In the genomic region with DNA sequence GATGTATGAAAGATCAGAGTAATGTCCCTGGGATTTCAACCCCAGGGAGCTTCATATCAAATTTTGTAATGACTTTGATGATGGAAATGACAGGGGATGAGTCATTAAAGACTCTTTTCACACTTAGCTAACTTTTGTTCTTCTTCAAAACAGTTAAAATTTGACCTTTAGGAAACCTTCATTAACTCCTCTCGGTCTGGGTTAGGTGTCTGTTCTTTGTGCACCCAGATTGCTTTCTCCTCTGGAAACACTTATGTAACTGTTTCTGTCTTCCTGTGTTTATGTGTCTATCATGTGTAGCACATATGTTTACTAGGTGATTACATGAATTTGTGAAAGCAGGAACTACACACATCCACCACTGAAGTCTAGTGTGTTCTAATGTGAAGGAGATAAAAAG, we compare ENCODE assay signal across 9 cellular contexts. TPM values are rescaled to one million over a fixed set of nuclear protein-coding genes. Genes with fewer than 3 reads are reported as not detected.
DNase-seq lines count a peak whose midpoint lies in the region; ATAC-seq and TF ChIP-seq lines count a peak whose summit lies in the region.
"Had no signal": no experiment of that assay in that cellular context is flagged by ENCODE, and none has a peak within 500 bp of the region (broad histone marks: within the 10 kb centered on the region; RNA-seq: fewer than 3 reads in every experiment).

No MANE protein-coding gene starts in this region.

- no peak overlapping the region for H2AFZ ChIP-seq in neuronal stem cell (ENCODE audit: low read length)

- TF ChIP-seq POLR2A in upper lobe of left lung (IDR thresholded peaks at IDR 0.05), result no peak

- no peak for DNase-seq in MG63
- DNase-seq in neural crest cell (ENCODE audit: low read depth, low spot score), result no peak
- no peak for DNase-seq in upper lobe of left lung
- no peak for DNase-seq in stimulated activated CD4-positive, alpha-beta T cell treated with anti-CD3 and anti-CD28 coated beads, Interleukin-2, amount 100 ng/mL, for 24 hours
- no peak for DNase-seq in NCI-H510A (lab: John Stamatoyannopoulos, UW)
- DNase-seq in neuronal stem cell (ENCODE audit: low spot score), result no peak
- DNase-seq: hippocampal formation had no signal

- H4K8ac ChIP-seq in neuronal stem cell (ENCODE audit: low read depth, low read length), result no peak overlapping the region

- H2BK120ac ChIP-seq in neuronal stem cell (ENCODE audit: low read depth, low read length), result no peak overlapping the region

- H3K27me3 ChIP-seq in MG63, result no peaks in the 10 kb centered on the region
- H3K27me3 ChIP-seq in upper lobe of left lung, result no peaks in the 10 kb centered on the region
- H3K27me3 ChIP-seq in neuronal stem cell (ENCODE audit: control insufficient read depth in 3 of 3, insufficient read depth in 3 of 3, low read depth in 1 of 3, low read length in 3 of 3), result no peaks in the 10 kb centered on the region

- no peak overlapping the region for H3K23ac ChIP-seq in neuronal stem cell (ENCODE audit: low read depth, low read length, poor library complexity)

- peaks cover 33% of the 10 kb centered on the region for H3K4me1 Mint-ChIP-seq in dendritic cell treated with granulocyte-macrophage colony-stimulating factor and Interleukin-4, amounts not matched to agents 40 ng/mL and 50 ng/mL, for 4 days (ENCODE audit: low read depth)
- H3K4me1 Mint-ChIP-seq in neural crest cell, result peaks cover 24% of the 10 kb centered on the region

- H3K27ac Mint-ChIP-seq in dendritic cell treated with granulocyte-macrophage colony-stimulating factor and Interleukin-4, amounts not matched to agents 40 ng/mL and 50 ng/mL, for 4 days, result peak overlapping the region; percentile 93
- H3K27ac Mint-ChIP-seq in neural crest cell (ENCODE audit: unreplicated experiment), result no peak overlapping the region

- no peak overlapping the region for H3K18ac ChIP-seq in neuronal stem cell (ENCODE audit: low read length)

- no peak for TF ChIP-seq EP300 in upper lobe of left lung (IDR thresholded peaks at IDR 0.05)

- H3K14ac ChIP-seq in neuronal stem cell (ENCODE audit: low read length), result no peak overlapping the region

- H3K9me3 ChIP-seq in MG63 (peaks cover 4% of the 10 kb centered on the region; the same call in 1 of the 2 replicates), upper lobe of left lung (no peaks in the 10 kb centered on the region), neuronal stem cell (replicated peaks in 1 of 2; ENCODE audit: control insufficient read depth in 2 of 2, insufficient read depth in 1 of 2, low read depth in 1 of 2, low read length in 2 of 2) (peaks cover 0 to 6% of the 10 kb centered on the region in 2 donors)

- peaks cover 8 to 19% (median 15%) of the 10 kb centered on the region in 4 donors for H3K4me1 ChIP-seq in upper lobe of left lung
- H3K4me1 ChIP-seq in neuronal stem cell (ENCODE audit: control insufficient read depth in 2 of 2, insufficient read depth in 1 of 2, low read depth in 1 of 2, low read length in 2 of 2), result peaks cover 0 to 2% of the 10 kb centered on the region in 2 donors

- TF ChIP-seq CTCF in neural crest cell (conservative IDR thresholded peaks at IDR 0.05), result no peak
- no peak for TF ChIP-seq CTCF in upper lobe of left lung (IDR thresholded peaks at IDR 0.05)

- no peak overlapping the region for H3K4me3 Mint-ChIP-seq in dendritic cell treated with granulocyte-macrophage colony-stimulating factor and Interleukin-4, amounts not matched to agents 40 ng/mL and 50 ng/mL, for 4 days
- peak overlapping the region; percentile 99 for H3K4me3 Mint-ChIP-seq in neural crest cell

- H3K9me3 Mint-ChIP-seq in dendritic cell treated with granulocyte-macrophage colony-stimulating factor and Interleukin-4, amounts not matched to agents 40 ng/mL and 50 ng/mL, for 4 days, result peaks cover 9% of the 10 kb centered on the region
- peaks cover 12% of the 10 kb centered on the region for H3K9me3 Mint-ChIP-seq in neural crest cell

- no peak overlapping the region for H4K91ac ChIP-seq in neuronal stem cell (ENCODE audit: low read depth, low read length, poor library complexity)

- H3K27me3 Mint-ChIP-seq in dendritic cell treated with granulocyte-macrophage colony-stimulating factor and Interleukin-4, amounts not matched to agents 40 ng/mL and 50 ng/mL, for 4 days, result peaks cover 12% of the 10 kb centered on the region
- H3K27me3 Mint-ChIP-seq in neural crest cell (ENCODE audit: low read depth), result peaks cover 12% of the 10 kb centered on the region

- no peak overlapping the region for H3K9ac ChIP-seq in neuronal stem cell (ENCODE audit: low read depth, low read length, poor library complexity)

- H2BK12ac ChIP-seq in neuronal stem cell (ENCODE audit: low read length), result no peak overlapping the region

- H3K4ac ChIP-seq in neuronal stem cell (ENCODE audit: low read length), result no peak overlapping the region

- H3K4me3 ChIP-seq in GM08714 (ENCODE audit: low read length) (peak overlapping the region; percentile 95; the same call in 1 of the 2 replicates), MG63 (peak overlapping the region; percentile 82), upper lobe of left lung (peak overlapping the region in 1 of 4 donors; percentile 69), neuronal stem cell (ENCODE audit: low read length in 2 of 2) (peak overlapping the region in 1 of 2 donors; percentile 92)

- H3K79me1 ChIP-seq in neuronal stem cell (ENCODE audit: low read depth, low read length), result peaks cover 2% of the 10 kb centered on the region

- no peak overlapping the region for H3K4me2 ChIP-seq in neuronal stem cell (ENCODE audit: insufficient read depth, low read length, poor library complexity, severe bottlenecking)

- H3K27ac ChIP-seq in upper lobe of left lung, result no peak overlapping the region
- no peak overlapping the region for H3K27ac ChIP-seq in neuronal stem cell (replicated peaks; ENCODE audit: low read length)

- H2AK5ac ChIP-seq in neuronal stem cell (ENCODE audit: low read depth, low read length), result no peak overlapping the region

- no peak overlapping the region for H2BK5ac ChIP-seq in neuronal stem cell (ENCODE audit: low read length)

- 57 to 62% methylated on average over 1 of the region's 1 CpG for WGBS in upper lobe of left lung, 2 donors
- no CpG with 5 or more reads among the region's 1 CpG for WGBS in neuronal stem cell (ENCODE audit: extremely low coverage in 2 of 2, insufficient read length in 2 of 2, insufficient replicate concordance in 1 of 2), 2 donors

- H2BK15ac ChIP-seq in neuronal stem cell (ENCODE audit: low read length), result no peak overlapping the region

- ATAC-seq in upper lobe of left lung (ENCODE audit: low FRiP score in 2 of 2), result no peak

- H3K36me3 Mint-ChIP-seq in dendritic cell treated with granulocyte-macrophage colony-stimulating factor and Interleukin-4, amounts not matched to agents 40 ng/mL and 50 ng/mL, for 4 days (ENCODE audit: low read depth), result peaks cover 24% of the 10 kb centered on the region
- H3K36me3 Mint-ChIP-seq in neural crest cell (ENCODE audit: low read depth), result peaks cover 24% of the 10 kb centered on the region

- intact Hi-C loops in dendritic cell treated with granulocyte-macrophage colony-stimulating factor and Interleukin-4, amounts not matched to agents 40 ng/mL and 50 ng/mL, for 4 days (cut with micrococcal nuclease), result loop anchor here (1.0 to 10.0 kb wide), 3 partner anchors 11 to 1551 kb away; partner anchors contain the start of genes CSNK1G3 and LOX

- H3K36me3 ChIP-seq in MG63 (peaks cover 10% of the 10 kb centered on the region), upper lobe of left lung (no peaks in the 10 kb centered on the region), neuronal stem cell (replicated peaks in 1 of 2; ENCODE audit: control insufficient read depth in 2 of 2, insufficient read depth in 2 of 2, low read length in 2 of 2) (no peaks in the 10 kb centered on the region)

RNA-seq across cellular contexts. Expression of gene SRFBP1, which starts 1.6 kb away (rescaled TPM):
- total RNA-seq in MG63 (2014; rRNA removed; shearing (Covaris generic); ENCODE audit: low replicate concordance), result 16.7 and 32.6 TPM in 2 replicates
- 14.6 and 15.0 TPM in 2 replicates for total RNA-seq in neural crest cell
- total RNA-seq in upper lobe of left lung, result 10 to 100 TPM in 4 of 6 donors, 1 to 10 TPM in 2; 5.1 to 18.4 (median 12.3) TPM
- polyA plus RNA-seq in neuronal stem cell (2013, experiment 1 of 2), result 10.0 TPM
- polyA plus RNA-seq in neuronal stem cell (2013, experiment 2 of 2), result 10.2 TPM
